Comparison of ENCODE assay signal across 28 cellular contexts in genomic region chr1:232990729-232991128, GRCh38.
"Had no signal": no experiment of that assay in that cellular context is flagged by ENCODE, and none has a peak within 500 bp of the region (broad histone marks: within the 10 kb centered on the region; RNA-seq: fewer than 3 reads in every experiment).

No MANE protein-coding gene starts in this region.

- H3K4me1 Mint-ChIP-seq: activated CD4-positive, alpha-beta T cell treated with anti-CD3 and anti-CD28 coated beads for 36 hours; activated CD4-positive, alpha-beta T cell treated with anti-CD3 and anti-CD28 coated beads, Interleukin-2, amount 10 ng/mL, durations not matched to agents 7 days and 5 days had no signal

- H3K27ac ChIP-seq: SJCRH30, SK-N-MC had no signal

- H3K4me3 Mint-ChIP-seq: activated CD4-positive, alpha-beta T cell treated with anti-CD3 and anti-CD28 coated beads for 36 hours; activated CD4-positive, alpha-beta T cell treated with anti-CD3 and anti-CD28 coated beads, Interleukin-2, amount 10 ng/mL, durations not matched to agents 7 days and 5 days; activated CD8-positive, alpha-beta memory T cell treated with anti-CD3 and anti-CD28 coated beads, Interleukin-2, amount 10 ng/mL, durations not matched to agents 7 days and 5 days; activated naive CD8-positive, alpha-beta T cell treated with anti-CD3 and anti-CD28 coated beads, Interleukin-2, amount 50 U/mL, for 24 hours; activated T-cell treated with anti-CD3 and anti-CD28 coated beads, Interleukin-2, amount 50 U/mL, for 4 hours; activated T-helper 1 cell treated with anti-CD3 and anti-CD28 coated beads, Interleukin-12 subunit alpha, Interleukin-12 subunit beta, Interleukin-2, Interleukin-4 antibody, amounts not matched to agents 30 ng/mL and 10 ng/mL and 1 ng/mL, durations not matched to agents 14 hours and 24 hours and 36 hours; brain had no signal

- H3K27me3 ChIP-seq: SJCRH30 had no signal

- H3K9me3 ChIP-seq: SJCRH30 had no signal

- H3K36me3 ChIP-seq: SJCRH30 had no signal

- DNase-seq: activated CD4-positive, alpha-beta T cell treated with anti-CD3 and anti-CD28 coated beads for 36 hours; activated CD4-positive, alpha-beta T cell treated with anti-CD3 and anti-CD28 coated beads, Interleukin-2, amount 10 ng/mL, durations not matched to agents 7 days and 5 days; activated CD4-positive, alpha-beta T cell treated with anti-CD3 and anti-CD28 coated beads, Interleukin-2, amount 50 U/mL, for 48 hours; activated CD8-positive, alpha-beta memory T cell treated with anti-CD3 and anti-CD28 coated beads for 24 hours; activated CD8-positive, alpha-beta memory T cell treated with anti-CD3 and anti-CD28 coated beads, Interleukin-2, amount 10 ng/mL, durations not matched to agents 7 days and 5 days; activated effector memory CD4-positive, alpha-beta T cell treated with Interleukin-2 at 50 U/mL for 16 hours; activated naive CD4-positive, alpha-beta T cell treated with anti-CD3 and anti-CD28 coated beads, Interleukin-2, amount 50 U/mL, for 16 hours; activated T-cell treated with anti-CD3 and anti-CD28 coated beads, Interleukin-2, amount 50 U/mL, for 4 hours; anterior cingulate cortex; caudate nucleus; IMR-90; KBM-7; MM.1S; MV-4-11; NCI-H1092; NCI-H1436 treated with DMSO at 0.1 percent for 48 hours; NCI-H1694 treated with DMSO at 0.1 percent for 48 hours; NCI-H2029; NCI-H345; NCI-H524 treated with DMSO at 0.1 percent for 48 hours; SHP77; SJCRH30; T1000 had no signal

- ATAC-seq: activated CD4-positive, alpha-beta T cell treated with anti-CD3 and anti-CD28 coated beads for 36 hours; activated naive CD8-positive, alpha-beta T cell treated with anti-CD3 and anti-CD28 coated beads, Interleukin-2, amount 50 U/mL, for 24 hours; activated T-cell treated with anti-CD3 and anti-CD28 coated beads, Interleukin-2, amount 50 U/mL, for 4 hours; Panc1 had no signal

- H3K27me3 Mint-ChIP-seq: activated CD4-positive, alpha-beta T cell treated with anti-CD3 and anti-CD28 coated beads for 36 hours; activated CD4-positive, alpha-beta T cell treated with anti-CD3 and anti-CD28 coated beads, Interleukin-2, amount 10 ng/mL, durations not matched to agents 7 days and 5 days; activated CD8-positive, alpha-beta memory T cell treated with anti-CD3 and anti-CD28 coated beads, Interleukin-2, amount 10 ng/mL, durations not matched to agents 7 days and 5 days; activated naive CD8-positive, alpha-beta T cell treated with anti-CD3 and anti-CD28 coated beads, Interleukin-2, amount 50 U/mL, for 24 hours had no signal

- H3K4me3 ChIP-seq: SJCRH30, SK-N-MC had no signal

- H3K27ac Mint-ChIP-seq: activated CD4-positive, alpha-beta T cell treated with anti-CD3 and anti-CD28 coated beads for 36 hours; activated CD4-positive, alpha-beta T cell treated with anti-CD3 and anti-CD28 coated beads, Interleukin-2, amount 10 ng/mL, durations not matched to agents 7 days and 5 days; activated CD8-positive, alpha-beta memory T cell treated with anti-CD3 and anti-CD28 coated beads, Interleukin-2, amount 10 ng/mL, durations not matched to agents 7 days and 5 days; activated naive CD8-positive, alpha-beta T cell treated with anti-CD3 and anti-CD28 coated beads, Interleukin-2, amount 50 U/mL, for 24 hours; activated T-helper 1 cell treated with anti-CD3 and anti-CD28 coated beads, Interleukin-12 subunit alpha, Interleukin-12 subunit beta, Interleukin-2, Interleukin-4 antibody, amounts not matched to agents 30 ng/mL and 10 ng/mL and 1 ng/mL, durations not matched to agents 14 hours and 24 hours and 36 hours; brain had no signal
